Comparison of ENCODE assay signal across 8 cellular contexts in genomic region chr5:132865668-132866341, GRCh38. TPM values are rescaled to one million over a fixed set of nuclear protein-coding genes. Genes with fewer than 3 reads are reported as not detected.
DNase-seq lines count a peak whose midpoint lies in the region; ATAC-seq, FAIRE-seq and TF ChIP-seq lines count a peak whose summit lies in the region.

No MANE protein-coding gene starts in this region.

- ATAC-seq in GM19351 (IDR thresholded peaks at IDR 0.05; ENCODE audit: unreplicated experiment) = peak; percentile 24
- peak; percentile 16 for ATAC-seq in HG03103 (IDR thresholded peaks at IDR 0.05; ENCODE audit: low read depth, unreplicated experiment)

- no peak for TF ChIP-seq CTCF in keratinocyte (optimal IDR thresholded peaks at IDR 0.05 in 1 of 3, IDR thresholded peaks at IDR 0.05 in 1 of 3, conservative IDR thresholded peaks at IDR 0.05 in 1 of 3; ENCODE audit: extremely low read depth in 1 of 3, insufficient read depth in 2 of 3, low read length in 3 of 3)

- H3K4me3 ChIP-seq in adipocyte (ENCODE audit: low read length) = peak overlapping the region; percentile 89
- peak overlapping the region; percentile 69 to 99 (median 98) for H3K4me3 ChIP-seq in keratinocyte (ENCODE audit: control insufficient read depth in 2 of 3, extremely low read depth in 1 of 3, insufficient read depth in 2 of 3, low read depth in 1 of 3, low read length in 3 of 3)

- H3K9me3 ChIP-seq in adipocyte (ENCODE audit: control insufficient read depth, low read length) (no peaks in the 10 kb centered on the region), keratinocyte (ENCODE audit: control insufficient read depth, low read depth, low read length) (no peaks in the 10 kb centered on the region)

- H3K27ac ChIP-seq in keratinocyte (ENCODE audit: control insufficient read depth, insufficient read depth, low read length) (peak overlapping the region; percentile 91), substantia nigra (ENCODE audit: low read depth, low read length, poor library complexity, severe bottlenecking) (peak overlapping the region; percentile 98)

- peaks cover 17% of the 10 kb centered on the region for H3K79me2 ChIP-seq in keratinocyte (ENCODE audit: control insufficient read depth, insufficient read depth, low read length)

- H3K9ac ChIP-seq in adipocyte (ENCODE audit: low read length) (peak overlapping the region; percentile 93), keratinocyte (ENCODE audit: control insufficient read depth, extremely low read depth, insufficient read depth, low read length) (peak overlapping the region; percentile 96)

- DNase-seq in adipocyte (ENCODE audit: low read depth) (no peak), keratinocyte (ENCODE audit: low read depth, low spot score) (no peak), substantia nigra (lab: John Stamatoyannopoulos, UW) (peak in 3 of 49 donors; percentile 20 to 42 (median 30)), HuH-7.5 (ENCODE audit: low spot score) (no peak), NCI-H748 (lab: John Stamatoyannopoulos, UW; ENCODE audit: unreplicated experiment) (no peak), ureter (ENCODE audit: low spot score) (no peak)

- no peak for FAIRE-seq in keratinocyte (lab: Jason Lieb, UNC)

- H2AFZ ChIP-seq in keratinocyte (ENCODE audit: control insufficient read depth, low read length) = peak overlapping the region; percentile 91

- no peaks in the 10 kb centered on the region for H3K9me1 ChIP-seq in keratinocyte (ENCODE audit: control insufficient read depth, extremely low read depth, insufficient read depth, low read length)

- H3K36me3 ChIP-seq in adipocyte (ENCODE audit: control insufficient read depth, insufficient read depth, low read length, severe bottlenecking) = peaks cover 26% of the 10 kb centered on the region
- peaks cover 0 to 14% of the 10 kb centered on the region in 2 experiments for H3K36me3 ChIP-seq in keratinocyte (ENCODE audit: control insufficient read depth in 2 of 2, extremely low read depth in 1 of 2, insufficient read depth in 2 of 2, low read length in 2 of 2)

- dilution Hi-C loops in keratinocyte (cut with MboI; ENCODE audit: extremely low pct_ligation_motif_present, low sequenced_read_pairs) = no loop called here

- no peaks in the 10 kb centered on the region for H3K27me3 ChIP-seq in adipocyte (replicated peaks; ENCODE audit: control insufficient read depth, insufficient read depth, low read length)
- no peaks in the 10 kb centered on the region for H3K27me3 ChIP-seq in keratinocyte (ENCODE audit: control insufficient read depth, extremely low read depth, insufficient read depth, low read length)

- H3K4me1 ChIP-seq in adipocyte (ENCODE audit: control insufficient read depth, insufficient read depth, low read length) (peaks cover 11% of the 10 kb centered on the region), keratinocyte (ENCODE audit: control insufficient read depth, extremely low read depth, insufficient read depth, low read length) (peaks cover 14% of the 10 kb centered on the region)

- H4K20me1 ChIP-seq in keratinocyte (ENCODE audit: control insufficient read depth, extremely low read depth, insufficient read depth, low read length) = peaks cover 2% of the 10 kb centered on the region

- peak overlapping the region; percentile 89 for H3K4me2 ChIP-seq in keratinocyte (ENCODE audit: control insufficient read depth, extremely low read depth, insufficient read depth, low read depth, low read length)

RNA-seq across cellular contexts. Expression of gene GDF9, which starts 0.5 kb away (rescaled TPM):
- polyA plus RNA-seq in keratinocyte = 0.11 to 0.54 TPM (median 0.21 TPM) in 3 replicates
- polyA plus RNA-seq in keratinocyte (2011; ENCODE audit: low read depth) = 0.21 TPM
- 0.04 and 0.10 TPM in 2 replicates for polyA plus RNA-seq in keratinocyte (2011; cell fraction: cytosol; rRNA removed)
- polyA plus RNA-seq in keratinocyte (2011; cell fraction: nucleus; rRNA removed) = 0.96 and 1.2 TPM in 2 replicates
- polyA plus RNA-seq in keratinocyte (2012; ENCODE audit: low replicate concordance) = 0.10 and 0.32 TPM in 2 replicates
- not detected in 3 replicates for polyA minus RNA-seq in keratinocyte
- not detected for polyA minus RNA-seq in keratinocyte (2011; cell fraction: cytosol; rRNA and poly(A)+ RNA removed)
- polyA minus RNA-seq in keratinocyte (2011; cell fraction: nucleus; rRNA and poly(A)+ RNA removed) = 0.74 and 2.7 TPM in 2 replicates
- total RNA-seq in ureter = 0.73 TPM

RNA-seq across cellular contexts. Expression of gene UQCRQ, which starts 0.6 kb away (rescaled TPM):
- 199 to 488 TPM (median 398 TPM) in 3 replicates for polyA plus RNA-seq in keratinocyte
- polyA plus RNA-seq in keratinocyte (2011; ENCODE audit: low read depth) = 160 TPM
- polyA plus RNA-seq in keratinocyte (2011; cell fraction: cytosol; rRNA removed) = 338 and 377 TPM in 2 replicates
- 92.6 and 102 TPM in 2 replicates for polyA plus RNA-seq in keratinocyte (2011; cell fraction: nucleus; rRNA removed)
- 362 and 397 TPM in 2 replicates for polyA plus RNA-seq in keratinocyte (2012; ENCODE audit: low replicate concordance)
- 27.6 to 61.1 TPM (median 30.8 TPM) in 3 replicates for polyA minus RNA-seq in keratinocyte
- 134 TPM for polyA minus RNA-seq in keratinocyte (2011; cell fraction: cytosol; rRNA and poly(A)+ RNA removed)
- 11.7 and 12.6 TPM in 2 replicates for polyA minus RNA-seq in keratinocyte (2011; cell fraction: nucleus; rRNA and poly(A)+ RNA removed)
- total RNA-seq in ureter = 558 TPM

RNA-seq across cellular contexts. Expression of gene LEAP2, which starts 7.7 kb away (rescaled TPM):
- 0.28 to 1.2 TPM (median 0.50 TPM) in 3 replicates for polyA plus RNA-seq in keratinocyte
- polyA plus RNA-seq in keratinocyte (2011; ENCODE audit: low read depth) = 0.50 TPM
- polyA plus RNA-seq in keratinocyte (2011; cell fraction: cytosol; rRNA removed) = 0.05 TPM in 1 of 2 replicates, not detected in the other
- 2.3 and 2.4 TPM in 2 replicates for polyA plus RNA-seq in keratinocyte (2011; cell fraction: nucleus; rRNA removed)
- 0.26 and 1.5 TPM in 2 replicates for polyA plus RNA-seq in keratinocyte (2012; ENCODE audit: low replicate concordance)
- 0.30 to 0.74 TPM in 2 of 3 replicates, not detected in the other for polyA minus RNA-seq in keratinocyte
- polyA minus RNA-seq in keratinocyte (2011; cell fraction: cytosol; rRNA and poly(A)+ RNA removed) = not detected
- 0.21 TPM in 1 of 2 replicates, not detected in the other for polyA minus RNA-seq in keratinocyte (2011; cell fraction: nucleus; rRNA and poly(A)+ RNA removed)
- 28.3 TPM for total RNA-seq in ureter

RNA-seq across cellular contexts. Expression of gene SHROOM1, which starts 35.4 kb away (rescaled TPM):
- 0.25 to 0.73 TPM (median 0.58 TPM) in 3 replicates for polyA plus RNA-seq in keratinocyte
- polyA plus RNA-seq in keratinocyte (2011; ENCODE audit: low read depth) = not detected
- polyA plus RNA-seq in keratinocyte (2011; cell fraction: cytosol; rRNA removed) = 0.15 and 0.68 TPM in 2 replicates
- 1.4 and 4.0 TPM in 2 replicates for polyA plus RNA-seq in keratinocyte (2011; cell fraction: nucleus; rRNA removed)
- polyA plus RNA-seq in keratinocyte (2012; ENCODE audit: low replicate concordance) = 0.13 and 1.5 TPM in 2 replicates
- 0.06 to 1.0 TPM (median 0.46 TPM) in 3 replicates for polyA minus RNA-seq in keratinocyte
- not detected for polyA minus RNA-seq in keratinocyte (2011; cell fraction: cytosol; rRNA and poly(A)+ RNA removed)
- polyA minus RNA-seq in keratinocyte (2011; cell fraction: nucleus; rRNA and poly(A)+ RNA removed) = 0.31 and 1.2 TPM in 2 replicates
- 263 TPM for total RNA-seq in ureter

RNA-seq across cellular contexts. Expression of gene SOWAHA, which starts 52.7 kb away (rescaled TPM):
- not detected in 3 replicates for polyA plus RNA-seq in keratinocyte
- polyA plus RNA-seq in keratinocyte (2011; ENCODE audit: low read depth) = 0.11 TPM
- not detected in 2 replicates for polyA plus RNA-seq in keratinocyte (2011; cell fraction: cytosol; rRNA removed)
- not detected in 2 replicates for polyA plus RNA-seq in keratinocyte (2011; cell fraction: nucleus; rRNA removed)
- not detected in 2 replicates for polyA plus RNA-seq in keratinocyte (2012; ENCODE audit: low replicate concordance)
- polyA minus RNA-seq in keratinocyte = not detected in 3 replicates
- not detected for polyA minus RNA-seq in keratinocyte (2011; cell fraction: cytosol; rRNA and poly(A)+ RNA removed)
- not detected in 2 replicates for polyA minus RNA-seq in keratinocyte (2011; cell fraction: nucleus; rRNA and poly(A)+ RNA removed)
- total RNA-seq in ureter = 6.8 TPM
